15 cellular contexts compared by ENCODE assay signal in the genomic region with DNA sequence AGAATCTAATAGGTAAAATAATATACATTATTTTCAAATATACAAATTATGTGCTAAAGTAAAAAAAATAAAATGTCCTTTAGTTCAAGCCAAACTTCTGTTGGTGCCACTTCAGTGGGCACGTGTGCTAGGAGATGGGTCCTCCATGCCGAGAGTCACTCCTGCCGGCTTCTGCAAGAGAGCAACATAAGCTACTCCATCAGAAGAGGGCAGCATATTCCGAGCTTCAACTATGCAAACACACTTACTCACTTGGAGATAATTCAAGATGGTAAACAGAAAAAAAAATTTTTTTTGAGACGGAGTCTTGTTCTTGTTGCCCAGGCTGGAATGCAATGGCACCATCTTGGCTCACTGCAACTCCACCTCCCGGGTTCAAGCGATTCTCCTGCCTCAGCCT. TPM values are rescaled to one million over a fixed set of nuclear protein-coding genes. Genes with fewer than 3 reads are reported as not detected.
A peak's percentile ranks its signal among the peaks of the same experiment; 100 is the strongest.
DNase-seq lines count a peak whose midpoint lies in the region; ATAC-seq and TF ChIP-seq lines count a peak whose summit lies in the region.
"Had no signal": no experiment of that assay in that cellular context is flagged by ENCODE, and none has a peak within 500 bp of the region (broad histone marks: within the 10 kb centered on the region; RNA-seq: fewer than 3 reads in every experiment).

No MANE protein-coding gene starts in this region.

- TF ChIP-seq CTCF in body of pancreas (IDR thresholded peaks at IDR 0.05) (peak in 5 of 7 experiments; percentile 24 to 54 (median 41)), hepatocyte (IDR thresholded peaks at IDR 0.05; ENCODE audit: poor library complexity) (peak; percentile 35), type B pancreatic cell (conservative IDR thresholded peaks at IDR 0.05) (peak; percentile 25)

- H3K27me3 ChIP-seq in body of pancreas (no peaks in the 10 kb centered on the region), hepatocyte (no peaks in the 10 kb centered on the region)
- H3K27me3 ChIP-seq: breast epithelium, tibial artery had no signal

- H3K27me3 Mint-ChIP-seq in type B pancreatic cell = no peaks in the 10 kb centered on the region
- H3K27me3 Mint-ChIP-seq: naive thymus-derived CD4-positive, alpha-beta T cell had no signal

- H3K4me3 ChIP-seq in body of pancreas (no peak overlapping the region), hepatocyte (no peak overlapping the region)
- H3K4me3 ChIP-seq: breast epithelium, tibial artery had no signal

- H3K9me3 ChIP-seq in body of pancreas (no peaks in the 10 kb centered on the region), hepatocyte (ENCODE audit: low read depth) (no peaks in the 10 kb centered on the region)
- H3K9me3 ChIP-seq: breast epithelium, tibial artery had no signal

- intact Hi-C loops in body of pancreas (cut with DNase I) = no loop called here

- H3K4me1 Mint-ChIP-seq in type B pancreatic cell (ENCODE audit: unreplicated experiment) = peaks cover 6% of the 10 kb centered on the region

- 41 to 52% methylated on average over 7 of the region's 7 CpGs for WGBS in body of pancreas, 2 donors
- 85% methylated on average over 7 of the region's 7 CpGs for WGBS in hepatocyte (ENCODE audit: low lambda C conversion rate, missing lambda C conversion rate)

- H3K79me2 ChIP-seq in hepatocyte = peaks cover 20% of the 10 kb centered on the region

- no peak overlapping the region for H3K4me3 Mint-ChIP-seq in type B pancreatic cell
- H3K4me3 Mint-ChIP-seq: immature natural killer cell; naive thymus-derived CD4-positive, alpha-beta T cell had no signal

- H3K36me3 Mint-ChIP-seq in type B pancreatic cell = peaks cover 41% of the 10 kb centered on the region

- no peaks in the 10 kb centered on the region for H3K9me3 Mint-ChIP-seq in type B pancreatic cell
- H3K9me3 Mint-ChIP-seq: activated T-helper 2 cell treated with anti-CD3 and anti-CD28 coated beads, Interferon-gamma antibody, Interleukin-2, Interleukin-4, amounts not matched to agents 10 μg/mL and 5 μg/mL and 100 μg/mL, durations not matched to agents 14 hours and 24 hours and 36 hours; immature natural killer cell; naive thymus-derived CD4-positive, alpha-beta T cell had no signal

- no peak overlapping the region for H2AFZ ChIP-seq in hepatocyte

- H3K4me1 ChIP-seq in body of pancreas = peaks cover 14% of the 10 kb centered on the region
- H3K4me1 ChIP-seq in hepatocyte (ENCODE audit: insufficient read depth) = no peaks in the 10 kb centered on the region
- H3K4me1 ChIP-seq: breast epithelium, tibial artery had no signal

- no peaks in the 10 kb centered on the region for H3K9me2 ChIP-seq in hepatocyte (replicated peaks; ENCODE audit: insufficient read depth)

- no peaks in the 10 kb centered on the region for H4K20me1 ChIP-seq in hepatocyte (ENCODE audit: insufficient read depth, poor library complexity, severe bottlenecking)

- H3K27ac ChIP-seq in body of pancreas (no peak overlapping the region), hepatocyte (no peak overlapping the region)
- H3K27ac ChIP-seq: breast epithelium, tibial artery had no signal

- H3K27ac Mint-ChIP-seq in type B pancreatic cell = no peak overlapping the region
- H3K27ac Mint-ChIP-seq: activated T-helper 2 cell treated with anti-CD3 and anti-CD28 coated beads, Interferon-gamma antibody, Interleukin-2, Interleukin-4, amounts not matched to agents 10 μg/mL and 5 μg/mL and 100 μg/mL, durations not matched to agents 14 hours and 24 hours and 36 hours had no signal

- H3K36me3 ChIP-seq in body of pancreas (replicated peaks in 1 of 2; ENCODE audit: insufficient read depth in 1 of 2, low read depth in 2 of 2) (peaks cover 0 to 4% of the 10 kb centered on the region in 2 donors), hepatocyte (replicated peaks; ENCODE audit: insufficient read depth, low read depth) (no peaks in the 10 kb centered on the region)

- no peak for TF ChIP-seq POLR2A in body of pancreas (IDR thresholded peaks at IDR 0.05)

- DNase-seq in M059J (ENCODE audit: low read depth) (peak; percentile 49), body of pancreas (peak in 3 of 4 donors; percentile 51 to 64 (median 58)), hepatocyte (ENCODE audit: low spot score) (peak; percentile 26), type B pancreatic cell (ENCODE audit: extremely low spot score, unreplicated experiment) (no peak), NCI-H2227 (lab: John Stamatoyannopoulos, UW; ENCODE audit: unreplicated experiment) (no peak), iPS-NIHi11 (ENCODE audit: low spot score) (no peak)
- DNase-seq: activated CD4-positive, alpha-beta T cell treated with anti-CD3 and anti-CD28 coated beads, Interleukin-2, amount 50 U/mL, for 1 hour; erythroblast; immature natural killer cell; naive thymus-derived CD4-positive, alpha-beta T cell; NCI-H1930; tibial artery had no signal

- H3K4me2 ChIP-seq in hepatocyte = no peak overlapping the region

- ATAC-seq in body of pancreas (peak; percentile 67), GM21529 (IDR thresholded peaks at IDR 0.05; ENCODE audit: unreplicated experiment) (no peak)
- ATAC-seq: naive thymus-derived CD4-positive, alpha-beta T cell had no signal

RNA-seq across cellular contexts. Expression of a gene that starts 24.4 kb away (rescaled TPM):
- 43.1 and 57.1 TPM in 2 replicates for total RNA-seq in M059J (2014; rRNA removed; shearing (Covaris generic))
- total RNA-seq in body of pancreas (10 to 100 TPM; 10.2 to 34.5 TPM), hepatocyte (55.8 and 61.8 TPM in 2 replicates), type B pancreatic cell (ENCODE audit: low replicate concordance) (64.5 and 69.6 TPM in 2 replicates)
- polyA plus RNA-seq in hepatocyte = 57.3 and 57.7 TPM in 2 replicates

RNA-seq across cellular contexts. Expression of a gene that starts 31.4 kb away (rescaled TPM):
- 4.6 and 9.3 TPM in 2 replicates for total RNA-seq in M059J (2014; rRNA removed; shearing (Covaris generic))
- total RNA-seq in body of pancreas (10 to 100 TPM; 38.6 to 47.7 TPM), hepatocyte (60.3 and 60.7 TPM in 2 replicates), type B pancreatic cell (ENCODE audit: low replicate concordance) (47.0 and 57.3 TPM in 2 replicates)
- polyA plus RNA-seq in hepatocyte = 64.6 and 66.0 TPM in 2 replicates

Comparison
In these comparisons a context has a peak if more than half of its experiments do, and no peak if none do; other contexts are left out.
1. DNase-seq: peak in M059J (single experiment), body of pancreas (3 of 4) and hepatocyte (single experiment); none in type B pancreatic cell (single experiment), NCI-H2227 (single experiment) and iPS-NIHi11 (single experiment).
2. Peak in every context shown above with its lines, with median percentiles within 50 percentile points of each other: CTCF ChIP-seq.